1 cellular context compared by ENCODE assay signal in the genomic region with DNA sequence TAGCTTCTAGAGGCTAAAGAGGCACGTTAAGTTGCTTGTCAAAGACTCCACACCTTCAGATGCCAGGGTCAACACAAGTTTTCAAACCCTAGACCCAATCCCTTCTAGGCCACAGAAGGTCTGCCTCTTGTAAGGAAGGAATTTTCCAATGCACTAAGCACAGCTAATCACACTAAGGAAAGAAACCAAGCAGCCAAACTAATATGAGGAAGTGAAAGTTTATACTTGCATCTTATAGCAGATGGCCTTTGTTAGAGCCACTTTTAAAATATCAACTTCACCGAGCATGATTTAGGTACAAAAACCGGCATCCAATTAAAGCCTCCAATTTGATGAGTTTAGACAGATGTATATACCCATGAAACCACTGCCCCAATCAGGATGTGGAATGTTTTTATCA.
TF ChIP-seq lines count a peak whose summit lies in the region.

No MANE protein-coding gene starts in this region.

TF ChIP-seq in IMR-90, 13 proteins besides CTCF, POLR2A, EP300 and RAD21:
- no peak for TF ChIP-seq BHLHE40 (IDR thresholded peaks at IDR 0.05; ENCODE audit: low read depth, low read length)
- TF ChIP-seq CHD1 (IDR thresholded peaks at IDR 0.05; ENCODE audit: low read depth, low read length): no peak
- TF ChIP-seq RCOR1 (IDR thresholded peaks at IDR 0.05; ENCODE audit: insufficient replicate concordance, low read length): no peak
- TF ChIP-seq, protein P1, sequence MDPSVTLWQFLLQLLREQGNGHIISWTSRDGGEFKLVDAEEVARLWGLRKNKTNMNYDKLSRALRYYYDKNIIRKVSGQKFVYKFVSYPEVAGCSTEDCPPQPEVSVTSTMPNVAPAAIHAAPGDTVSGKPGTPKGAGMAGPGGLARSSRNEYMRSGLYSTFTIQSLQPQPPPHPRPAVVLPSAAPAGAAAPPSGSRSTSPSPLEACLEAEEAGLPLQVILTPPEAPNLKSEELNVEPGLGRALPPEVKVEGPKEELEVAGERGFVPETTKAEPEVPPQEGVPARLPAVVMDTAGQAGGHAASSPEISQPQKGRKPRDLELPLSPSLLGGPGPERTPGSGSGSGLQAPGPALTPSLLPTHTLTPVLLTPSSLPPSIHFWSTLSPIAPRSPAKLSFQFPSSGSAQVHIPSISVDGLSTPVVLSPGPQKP (IDR thresholded peaks at IDR 0.05; ENCODE audit: borderline replicate concordance, low read depth, low read length): no peak
- TF ChIP-seq MAFK (IDR thresholded peaks at IDR 0.05; ENCODE audit: low read depth, low read length): no peak
- TF ChIP-seq MXI1 (IDR thresholded peaks at IDR 0.05; ENCODE audit: borderline replicate concordance, low read depth, low read length): no peak
- TF ChIP-seq FOS (IDR thresholded peaks at IDR 0.05; ENCODE audit: low read depth, low read length): no peak
- TF ChIP-seq SMC3 (IDR thresholded peaks at IDR 0.05; ENCODE audit: low read depth, low read length): no peak
- TF ChIP-seq, protein P2, sequence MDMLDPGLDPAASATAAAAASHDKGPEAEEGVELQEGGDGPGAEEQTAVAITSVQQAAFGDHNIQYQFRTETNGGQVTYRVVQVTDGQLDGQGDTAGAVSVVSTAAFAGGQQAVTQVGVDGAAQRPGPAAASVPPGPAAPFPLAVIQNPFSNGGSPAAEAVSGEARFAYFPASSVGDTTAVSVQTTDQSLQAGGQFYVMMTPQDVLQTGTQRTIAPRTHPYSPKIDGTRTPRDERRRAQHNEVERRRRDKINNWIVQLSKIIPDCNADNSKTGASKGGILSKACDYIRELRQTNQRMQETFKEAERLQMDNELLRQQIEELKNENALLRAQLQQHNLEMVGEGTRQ (IDR thresholded peaks at IDR 0.05; ENCODE audit: low read depth, low read length): no peak
- no peak for TF ChIP-seq RFX5 (IDR thresholded peaks at IDR 0.05; ENCODE audit: low read depth, low read length)
- no peak for TF ChIP-seq NFE2L2 (IDR thresholded peaks at IDR 0.05; ENCODE audit: low read depth, low read length)
